ENCODE assay signal across 1 cellular context in genomic region chr10:132836832-132837540, GRCh38.
A peak's percentile ranks its signal among the peaks of the same experiment; 100 is the strongest.
TF ChIP-seq lines count a peak whose summit lies in the region.

No MANE protein-coding gene starts in this region.

TF ChIP-seq in K562, 482 proteins besides CTCF, POLR2A, EP300 and RAD21 (continued from another document):
- TF ChIP-seq E2F8 (IDR thresholded peaks at IDR 0.05; ENCODE audit: low read depth, partially characterized antibody): no peak
- peak; percentile 36; the same call in 1 of the 2 replicates for TF ChIP-seq VEZF1 (CRISPR knock-in tag; IDR thresholded peaks at IDR 0.05)
- no peak for TF ChIP-seq RBM14 (IDR thresholded peaks at IDR 0.05; ENCODE audit: borderline replicate concordance, insufficient read depth, low read depth, low read length)
